In genomic region chr3:99429501-99429900, GRCh38 we compare ENCODE assay signal across 18 cellular contexts.
"Had no signal": no experiment of that assay in that cellular context is flagged by ENCODE, and none has a peak within 500 bp of the region (broad histone marks: within the 10 kb centered on the region; RNA-seq: fewer than 3 reads in every experiment).

No MANE protein-coding gene starts in this region.

- H3K4me1 ChIP-seq: gastroesophageal sphincter, right lobe of liver, spleen, suprapubic skin, upper lobe of right lung had no signal

- DNase-seq: activated CD4-positive, alpha-beta memory T cell treated with anti-CD3 and anti-CD28 coated beads for 36 hours; activated CD4-positive, alpha-beta T cell treated with anti-CD3 and anti-CD28 coated beads for 1 hour; activated effector memory CD4-positive, alpha-beta T cell treated with anti-CD3 and anti-CD28 coated beads, Interleukin-2, amount 50 U/mL, for 16 hours; activated T-cell treated with anti-CD3 and anti-CD28 coated beads, Interleukin-2, amount 50 U/mL, for 4 hours; left cardiac atrium; mucosa of descending colon; naive thymus-derived CD8-positive, alpha-beta T cell; right lobe of liver; spleen; stimulated activated CD4-positive, alpha-beta T cell treated with anti-CD3 and anti-CD28 coated beads, Interleukin-2, amount 100 ng/mL, for 24 hours; stimulated activated naive B cell treated with anti-CD40 and anti-IgM and Interleukin-4, amounts not matched to agents 10 μg/mL and 1 μg/mL and 100 μg/mL, for 72 hours; T-helper 9 cell; upper lobe of right lung had no signal

- H3K27me3 ChIP-seq: esophagus muscularis mucosa, gastroesophageal sphincter, hepatocyte, right lobe of liver, spleen, suprapubic skin, upper lobe of right lung had no signal

- ATAC-seq: activated T-cell treated with anti-CD3 and anti-CD28 coated beads, Interleukin-2, amount 50 U/mL, for 4 hours; gastroesophageal sphincter; left cardiac atrium; mucosa of descending colon; naive thymus-derived CD8-positive, alpha-beta T cell; right lobe of liver; stimulated activated naive B cell treated with anti-CD40 and anti-IgM and Interleukin-4, amounts not matched to agents 10 μg/mL and 1 μg/mL and 100 μg/mL, for 72 hours; upper lobe of right lung had no signal

- H3K36me3 ChIP-seq: esophagus muscularis mucosa, gastroesophageal sphincter, right lobe of liver, spleen, suprapubic skin, upper lobe of right lung had no signal

- H3K4me3 ChIP-seq: esophagus muscularis mucosa, gastroesophageal sphincter, hepatocyte, lung, mucosa of descending colon, right lobe of liver, spleen, suprapubic skin, upper lobe of right lung had no signal

- H3K9me3 ChIP-seq: esophagus muscularis mucosa, gastroesophageal sphincter, mucosa of descending colon, right lobe of liver, spleen, suprapubic skin, upper lobe of right lung had no signal

- H3K27ac ChIP-seq: esophagus muscularis mucosa, gastroesophageal sphincter, hepatocyte, right lobe of liver, spleen, suprapubic skin, upper lobe of right lung had no signal
